In genomic region chr6:37499433-37500293, GRCh38 we compare ENCODE assay signal across 8 cellular contexts. TPM values are rescaled to one million over a fixed set of nuclear protein-coding genes. Genes with fewer than 3 reads are reported as not detected.
DNase-seq lines count a peak whose midpoint lies in the region; ATAC-seq lines count a peak whose summit lies in the region.

CCDC167 (minus strand) TSS chr6:37499893; CDS start chr6:37499863, 30 bp downstream.

- ATAC-seq in GM21360 (IDR thresholded peaks at IDR 0.05; ENCODE audit: unreplicated experiment) = peak; percentile 80

- DNase-seq in COLO668 (lab: John Stamatoyannopoulos, UW; ENCODE audit: unreplicated experiment) = peak; percentile 93
- peak; percentile 98 for DNase-seq in HT-29 (ENCODE audit: low spot score)
- peak; percentile 96 for DNase-seq in NK-92 treated with Interleukin-12 subunit alpha and Interleukin-12 subunit beta, amount 100 ng/mL, for 24 hours (lab: John Stamatoyannopoulos, UW)
- DNase-seq in activated CD8-positive, alpha-beta memory T cell treated with anti-CD3 and anti-CD28 coated beads for 1 hour (ENCODE audit: extremely low read depth in 1 of 2, low read depth in 1 of 2) = peak; percentile 91 to 95
- peak; percentile 96 for DNase-seq in effector CD8-positive, alpha-beta T cell (lab: John Stamatoyannopoulos, UW)
- DNase-seq in lung microvascular endothelial cell (ENCODE audit: low read depth in 2 of 2) = peak; percentile 97
- peak; percentile 90 to 94 (median 92) for DNase-seq in stimulated activated CD4-positive, alpha-beta T cell treated with anti-CD3 and anti-CD28 coated beads, TNF-alpha, amount 100 ng/mL, for 4 hours (ENCODE audit: low read depth in 3 of 3)

RNA-seq across cellular contexts. Expression of gene CCDC167, which starts in this region (rescaled TPM):
- 29.9 and 35.7 TPM in 2 replicates for total RNA-seq in HT-29 (2014; rRNA removed; shearing (Covaris generic))
- 16.8 and 17.5 TPM in 2 replicates for total RNA-seq in lung microvascular endothelial cell

Comparison
In these comparisons a context has a peak if more than half of its experiments do, and no peak if none do; other contexts are left out.
1. Peak in every context shown above with its lines: DNase-seq and ATAC-seq.